Comparison of ENCODE assay signal across 1 cellular context in the genomic region with DNA sequence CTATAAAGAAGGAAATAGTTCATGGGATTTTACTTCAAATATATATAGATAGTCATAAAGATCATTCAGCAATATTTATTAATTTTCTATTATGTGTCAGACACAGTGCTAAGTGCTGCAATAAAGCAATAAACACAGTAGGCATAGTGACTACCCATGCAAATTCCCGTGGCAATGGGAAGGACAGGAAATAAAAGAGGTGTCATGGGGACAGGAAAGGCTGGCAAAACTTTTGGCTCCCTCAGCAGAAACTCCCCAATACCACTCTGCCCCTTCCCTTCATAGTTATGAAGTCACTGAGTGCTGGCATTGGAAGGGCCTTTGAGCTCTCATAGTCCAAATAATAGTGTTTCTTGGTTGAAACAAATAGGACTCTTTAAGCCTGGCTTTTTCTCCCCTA.
TF ChIP-seq lines count a peak whose summit lies in the region.

No MANE protein-coding gene starts in this region.

TF ChIP-seq in GM23338, 12 proteins besides CTCF, POLR2A, EP300 and RAD21 (continued from another document):
- TF ChIP-seq, protein P1, sequence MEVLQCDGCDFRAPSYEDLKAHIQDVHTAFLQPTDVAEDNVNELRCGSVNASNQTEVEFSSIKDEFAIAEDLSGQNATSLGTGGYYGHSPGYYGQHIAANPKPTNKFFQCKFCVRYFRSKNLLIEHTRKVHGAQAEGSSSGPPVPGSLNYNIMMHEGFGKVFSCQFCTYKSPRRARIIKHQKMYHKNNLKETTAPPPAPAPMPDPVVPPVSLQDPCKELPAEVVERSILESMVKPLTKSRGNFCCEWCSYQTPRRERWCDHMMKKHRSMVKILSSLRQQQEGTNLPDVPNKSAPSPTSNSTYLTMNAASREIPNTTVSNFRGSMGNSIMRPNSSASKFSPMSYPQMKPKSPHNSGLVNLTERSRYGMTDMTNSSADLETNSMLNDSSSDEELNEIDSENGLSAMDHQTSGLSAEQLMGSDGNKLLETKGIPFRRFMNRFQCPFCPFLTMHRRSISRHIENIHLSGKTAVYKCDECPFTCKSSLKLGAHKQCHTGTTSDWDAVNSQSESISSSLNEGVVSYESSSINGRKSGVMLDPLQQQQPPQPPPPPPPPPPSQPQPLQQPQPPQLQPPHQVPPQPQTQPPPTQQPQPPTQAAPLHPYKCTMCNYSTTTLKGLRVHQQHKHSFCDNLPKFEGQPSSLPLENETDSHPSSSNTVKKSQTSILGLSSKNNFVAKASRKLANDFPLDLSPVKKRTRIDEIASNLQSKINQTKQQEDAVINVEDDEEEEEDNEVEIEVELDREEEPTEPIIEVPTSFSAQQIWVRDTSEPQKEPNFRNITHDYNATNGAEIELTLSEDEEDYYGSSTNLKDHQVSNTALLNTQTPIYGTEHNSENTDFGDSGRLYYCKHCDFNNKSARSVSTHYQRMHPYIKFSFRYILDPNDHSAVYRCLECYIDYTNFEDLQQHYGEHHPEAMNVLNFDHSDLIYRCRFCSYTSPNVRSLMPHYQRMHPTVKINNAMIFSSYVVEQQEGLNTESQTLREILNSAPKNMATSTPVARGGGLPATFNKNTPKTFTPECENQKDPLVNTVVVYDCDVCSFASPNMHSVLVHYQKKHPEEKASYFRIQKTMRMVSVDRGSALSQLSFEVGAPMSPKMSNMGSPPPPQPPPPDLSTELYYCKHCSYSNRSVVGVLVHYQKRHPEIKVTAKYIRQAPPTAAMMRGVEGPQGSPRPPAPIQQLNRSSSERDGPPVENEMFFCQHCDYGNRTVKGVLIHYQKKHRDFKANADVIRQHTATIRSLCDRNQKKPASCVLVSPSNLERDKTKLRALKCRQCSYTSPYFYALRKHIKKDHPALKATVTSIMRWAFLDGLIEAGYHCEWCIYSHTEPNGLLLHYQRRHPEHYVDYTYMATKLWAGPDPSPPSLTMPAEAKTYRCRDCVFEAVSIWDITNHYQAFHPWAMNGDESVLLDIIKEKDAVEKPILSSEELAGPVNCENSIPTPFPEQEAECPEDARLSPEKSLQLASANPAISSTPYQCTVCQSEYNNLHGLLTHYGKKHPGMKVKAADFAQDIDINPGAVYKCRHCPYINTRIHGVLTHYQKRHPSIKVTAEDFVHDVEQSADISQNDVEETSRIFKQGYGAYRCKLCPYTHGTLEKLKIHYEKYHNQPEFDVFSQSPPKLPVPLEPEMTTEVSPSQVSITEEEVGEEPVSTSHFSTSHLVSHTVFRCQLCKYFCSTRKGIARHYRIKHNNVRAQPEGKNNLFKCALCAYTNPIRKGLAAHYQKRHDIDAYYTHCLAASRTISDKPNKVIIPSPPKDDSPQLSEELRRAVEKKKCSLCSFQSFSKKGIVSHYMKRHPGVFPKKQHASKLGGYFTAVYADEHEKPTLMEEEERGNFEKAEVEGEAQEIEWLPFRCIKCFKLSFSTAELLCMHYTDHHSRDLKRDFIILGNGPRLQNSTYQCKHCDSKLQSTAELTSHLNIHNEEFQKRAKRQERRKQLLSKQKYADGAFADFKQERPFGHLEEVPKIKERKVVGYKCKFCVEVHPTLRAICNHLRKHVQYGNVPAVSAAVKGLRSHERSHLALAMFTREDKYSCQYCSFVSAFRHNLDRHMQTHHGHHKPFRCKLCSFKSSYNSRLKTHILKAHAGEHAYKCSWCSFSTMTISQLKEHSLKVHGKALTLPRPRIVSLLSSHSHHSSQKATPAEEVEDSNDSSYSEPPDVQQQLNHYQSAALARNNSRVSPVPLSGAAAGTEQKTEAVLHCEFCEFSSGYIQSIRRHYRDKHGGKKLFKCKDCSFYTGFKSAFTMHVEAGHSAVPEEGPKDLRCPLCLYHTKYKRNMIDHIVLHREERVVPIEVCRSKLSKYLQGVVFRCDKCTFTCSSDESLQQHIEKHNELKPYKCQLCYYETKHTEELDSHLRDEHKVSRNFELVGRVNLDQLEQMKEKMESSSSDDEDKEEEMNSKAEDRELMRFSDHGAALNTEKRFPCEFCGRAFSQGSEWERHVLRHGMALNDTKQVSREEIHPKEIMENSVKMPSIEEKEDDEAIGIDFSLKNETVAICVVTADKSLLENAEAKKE (CRISPR knock-in tag; IDR thresholded peaks at IDR 0.05): no peak
- TF ChIP-seq EZH2 (IDR thresholded peaks at IDR 0.05; ENCODE audit: low read depth, unreplicated experiment) (no peak), EZH2phosphoT487 (IDR thresholded peaks at IDR 0.05; ENCODE audit: unreplicated experiment) (no peak), NANOG (IDR thresholded peaks at IDR 0.05; ENCODE audit: borderline replicate concordance) (no peak), JUNB (IDR thresholded peaks at IDR 0.05; ENCODE audit: unreplicated experiment) (no peak), POLR2AphosphoS5 (IDR thresholded peaks at IDR 0.05; ENCODE audit: low read depth) (no peak), REST (IDR thresholded peaks at IDR 0.05; ENCODE audit: unreplicated experiment) (no peak), STAT1 (IDR thresholded peaks at IDR 0.05; ENCODE audit: unreplicated experiment) (no peak), ZNF331 (CRISPR knock-in tag; IDR thresholded peaks at IDR 0.05; ENCODE audit: low read depth) (no peak), ZNF114 (CRISPR knock-in tag; IDR thresholded peaks at IDR 0.05) (no peak)
- TF ChIP-seq, protein P2, sequence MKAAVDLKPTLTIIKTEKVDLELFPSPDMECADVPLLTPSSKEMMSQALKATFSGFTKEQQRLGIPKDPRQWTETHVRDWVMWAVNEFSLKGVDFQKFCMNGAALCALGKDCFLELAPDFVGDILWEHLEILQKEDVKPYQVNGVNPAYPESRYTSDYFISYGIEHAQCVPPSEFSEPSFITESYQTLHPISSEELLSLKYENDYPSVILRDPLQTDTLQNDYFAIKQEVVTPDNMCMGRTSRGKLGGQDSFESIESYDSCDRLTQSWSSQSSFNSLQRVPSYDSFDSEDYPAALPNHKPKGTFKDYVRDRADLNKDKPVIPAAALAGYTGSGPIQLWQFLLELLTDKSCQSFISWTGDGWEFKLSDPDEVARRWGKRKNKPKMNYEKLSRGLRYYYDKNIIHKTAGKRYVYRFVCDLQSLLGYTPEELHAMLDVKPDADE (IDR thresholded peaks at IDR 0.05): no peak
